ENCODE assay signal across 9 cellular contexts in the genomic region with DNA sequence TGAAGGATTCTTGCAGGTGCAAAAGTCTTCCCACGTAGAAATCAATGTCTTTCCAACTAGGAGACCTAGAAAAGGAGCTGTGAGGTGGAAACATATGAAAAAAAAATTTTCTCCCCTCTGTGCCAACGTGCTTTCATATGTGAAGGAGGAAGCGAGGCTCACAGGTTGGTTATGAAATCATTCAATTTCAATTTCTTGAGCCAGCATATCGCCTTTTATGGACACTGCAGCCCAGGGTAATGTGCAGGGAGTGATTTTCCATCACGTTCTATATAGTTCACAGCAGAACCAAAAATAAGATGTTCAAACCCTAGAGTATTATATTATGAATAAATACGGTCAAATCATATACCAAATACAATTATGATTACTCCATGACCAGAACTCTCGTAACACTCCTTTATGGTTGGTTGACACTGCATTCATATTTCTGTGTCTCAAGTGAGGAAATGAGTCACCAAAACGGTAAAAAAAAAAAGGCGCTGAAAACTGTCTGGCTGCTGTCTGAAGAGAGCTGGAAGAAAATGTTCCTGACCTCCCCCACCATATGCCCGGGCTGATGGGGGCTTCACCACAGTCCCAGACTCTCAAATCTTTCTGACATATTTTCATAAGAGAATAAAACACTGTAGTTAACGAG.
DNase-seq lines count a peak whose midpoint lies in the region; ATAC-seq and TF ChIP-seq lines count a peak whose summit lies in the region.
"Had no signal": no experiment of that assay in that cellular context is flagged by ENCODE, and none has a peak within 500 bp of the region (broad histone marks: within the 10 kb centered on the region; RNA-seq: fewer than 3 reads in every experiment).

No MANE protein-coding gene starts in this region.

- ATAC-seq in GM19467 (IDR thresholded peaks at IDR 0.05; ENCODE audit: unreplicated experiment) (peak; percentile 68), HG02763 (IDR thresholded peaks at IDR 0.05; ENCODE audit: unreplicated experiment) (no peak)
- ATAC-seq in activated T-helper 17 cell treated with anti-CD3 and anti-CD28 coated beads, Interleukin-2, amount 50 U/mL, for 72 hours (replicated peaks): peak; percentile 95

- DNase-seq in Daoy (ENCODE audit: low read depth) (peak; percentile 69), HL-60 (ENCODE audit: low read depth in 1 of 2, low spot score in 1 of 2) (peak; percentile 49 to 70), middle frontal gyrus (ENCODE audit: extremely low spot score, low spot score) (peak; percentile 11), NCI-H1694 treated with DMSO at 0.1 percent for 48 hours (lab: John Stamatoyannopoulos, UW) (no peak), NCI-H1417 treated with DMSO at 0.1 percent for 48 hours (lab: John Stamatoyannopoulos, UW) (no peak)
- DNase-seq: naive B cell had no signal

- H3K4me3 Mint-ChIP-seq in activated T-helper 17 cell treated with anti-CD3 and anti-CD28 coated beads, Interleukin-2, amount 50 U/mL, for 72 hours: peak overlapping the region; percentile 83

- H3K4me3 ChIP-seq in HL-60 (replicated peaks; ENCODE audit: insufficient read depth, low read length): 0 out of 2 replicates have a peak overlapping the region, but pooled peaks have one; percentile 11

- peaks cover 31% of the 10 kb centered on the region for H3K27me3 ChIP-seq in HL-60 (ENCODE audit: insufficient read depth, poor library complexity, severe bottlenecking)

- TF ChIP-seq CTCF in HL-60 (IDR thresholded peaks at IDR 0.05; ENCODE audit: insufficient read depth, low read length): no peak

- H3K27me3 Mint-ChIP-seq in activated T-helper 17 cell treated with anti-CD3 and anti-CD28 coated beads, Interleukin-2, amount 50 U/mL, for 72 hours: peaks cover 3% of the 10 kb centered on the region

- no peaks in the 10 kb centered on the region for H3K9me3 Mint-ChIP-seq in activated T-helper 17 cell treated with anti-CD3 and anti-CD28 coated beads, Interleukin-2, amount 50 U/mL, for 72 hours

- peak overlapping the region; percentile 78 for H3K27ac Mint-ChIP-seq in activated T-helper 17 cell treated with anti-CD3 and anti-CD28 coated beads, Interleukin-2, amount 50 U/mL, for 72 hours

- peak overlapping the region; percentile 7; the same call in 1 of the 2 replicates for H3K27ac ChIP-seq in HL-60 (replicated peaks)

- no peaks in the 10 kb centered on the region for H3K36me3 Mint-ChIP-seq in activated T-helper 17 cell treated with anti-CD3 and anti-CD28 coated beads, Interleukin-2, amount 50 U/mL, for 72 hours (ENCODE audit: low read depth)
- H3K36me3 Mint-ChIP-seq: naive B cell had no signal

- peaks cover 31% of the 10 kb centered on the region for H3K4me1 Mint-ChIP-seq in activated T-helper 17 cell treated with anti-CD3 and anti-CD28 coated beads, Interleukin-2, amount 50 U/mL, for 72 hours

Comparison
In these comparisons a context has a peak if more than half of its experiments do, and no peak if none do; other contexts are left out.
1. DNase-seq: peak in Daoy (single experiment), HL-60 (2 of 2) and middle frontal gyrus (single experiment); none in NCI-H1694 treated with DMSO at 0.1 percent for 48 hours (single experiment) and NCI-H1417 treated with DMSO at 0.1 percent for 48 hours (single experiment).